In the genomic region with DNA sequence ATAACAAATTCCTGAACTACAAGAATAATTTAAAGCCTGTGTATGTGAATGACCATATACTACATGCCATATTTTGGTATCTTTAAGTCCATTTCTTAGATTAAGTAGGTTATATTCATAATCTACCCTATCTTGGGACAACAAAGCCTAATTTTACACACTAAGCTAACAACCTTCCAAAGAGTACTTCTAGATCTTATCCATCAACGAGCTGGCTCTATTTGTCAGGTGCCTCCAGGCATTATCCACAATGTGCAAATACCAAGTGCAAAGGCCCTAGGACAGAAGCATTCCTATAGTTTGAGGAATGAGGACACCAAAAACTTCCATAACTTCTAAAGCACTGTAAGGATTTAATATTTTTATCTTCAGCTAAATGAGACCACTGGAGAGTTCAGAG, we compare ENCODE assay signal across 13 cellular contexts. TPM values are rescaled to one million over a fixed set of nuclear protein-coding genes. Genes with fewer than 3 reads are reported as not detected.
A peak's percentile ranks its signal among the peaks of the same experiment; 100 is the strongest.
DNase-seq lines count a peak whose midpoint lies in the region; ATAC-seq and TF ChIP-seq lines count a peak whose summit lies in the region.
"Had no signal": no experiment of that assay in that cellular context is flagged by ENCODE, and none has a peak within 500 bp of the region (broad histone marks: within the 10 kb centered on the region; RNA-seq: fewer than 3 reads in every experiment).

No MANE protein-coding gene starts in this region.

- intact Hi-C loops in PC-9 (cut with micrococcal nuclease; ENCODE audit: unreplicated experiment) = no loop called here

- H3K9me3 Mint-ChIP-seq in activated T-cell treated with anti-CD3 and anti-CD28 coated beads, Interleukin-2, amount 50 U/mL, for 24 hours = no peaks in the 10 kb centered on the region
- H3K9me3 Mint-ChIP-seq in endothelial cell (ENCODE audit: unreplicated experiment) = no peaks in the 10 kb centered on the region

- H3F3A ChIP-seq in PC-9 (ENCODE audit: insufficient read depth, low read depth) = peaks cover 20% of the 10 kb centered on the region; the same call in 1 of the 2 replicates
- H3F3A ChIP-seq in smooth muscle cell (ENCODE audit: low read depth) = peaks cover 7% of the 10 kb centered on the region

- H3K4me1 ChIP-seq in PC-9 (replicated peaks; ENCODE audit: insufficient read depth) (peaks cover 15% of the 10 kb centered on the region), smooth muscle cell (ENCODE audit: low read depth) (peaks cover 17% of the 10 kb centered on the region)

- H4K20me1 ChIP-seq in PC-9 (ENCODE audit: insufficient read depth) (peaks cover 39% of the 10 kb centered on the region), smooth muscle cell (ENCODE audit: low read depth) (peaks cover 74% of the 10 kb centered on the region)

- CTCF ChIA-PET in PC-9 (lab: Charles Lee) = no interaction called here

- peak overlapping the region; percentile 7 for H3K27ac Mint-ChIP-seq in activated T-cell treated with anti-CD3 and anti-CD28 coated beads, Interleukin-2, amount 50 U/mL, for 24 hours
- no peak overlapping the region for H3K27ac Mint-ChIP-seq in endothelial cell (ENCODE audit: unreplicated experiment)

- peaks cover 64% of the 10 kb centered on the region for H3K4me1 Mint-ChIP-seq in activated T-cell treated with anti-CD3 and anti-CD28 coated beads, Interleukin-2, amount 50 U/mL, for 24 hours (ENCODE audit: low read depth)
- peaks cover 17% of the 10 kb centered on the region for H3K4me1 Mint-ChIP-seq in endothelial cell (ENCODE audit: unreplicated experiment)

- no peak for ATAC-seq in GM21786 (IDR thresholded peaks at IDR 0.05; ENCODE audit: unreplicated experiment)
- ATAC-seq: HCT116 had no signal

- H3K9me3 ChIP-seq in PC-9 (ENCODE audit: insufficient read depth, low read depth) = no peaks in the 10 kb centered on the region
- H3K9me3 ChIP-seq in smooth muscle cell (replicated peaks; ENCODE audit: low read depth) = no peaks in the 10 kb centered on the region
- H3K9me3 ChIP-seq: SJCRH30 had no signal

- no peak for TF ChIP-seq CTCF in PC-9 (conservative IDR thresholded peaks at IDR 0.05)
- TF ChIP-seq CTCF in endothelial cell (IDR thresholded peaks at IDR 0.05; ENCODE audit: unreplicated experiment) = no peak
- TF ChIP-seq CTCF in smooth muscle cell (IDR thresholded peaks at IDR 0.05; ENCODE audit: borderline replicate concordance, insufficient read depth, poor library complexity, severe bottlenecking) = no peak

- no peak overlapping the region for H3K9ac ChIP-seq in smooth muscle cell (ENCODE audit: low read depth)

- no peaks in the 10 kb centered on the region for H3K9me2 ChIP-seq in PC-9 (ENCODE audit: insufficient read depth)

- H3K79me2 ChIP-seq in PC-9 (ENCODE audit: low read depth) (peaks cover 86% of the 10 kb centered on the region), smooth muscle cell (ENCODE audit: low read depth) (peaks cover 71% of the 10 kb centered on the region)

- DNase-seq in activated T-cell treated with anti-CD3 and anti-CD28 coated beads, Interleukin-2, amount 50 U/mL, for 24 hours = no peak
- DNase-seq in activated T-cell treated with anti-CD3 and anti-CD28 coated beads, Interleukin-2, amount 50 U/mL, for 48 hours = no peak
- DNase-seq in PC-9 = peak in 1 of 2 experiments; percentile 65
- no peak for DNase-seq in endothelial cell (ENCODE audit: low spot score)
- no peak for DNase-seq in smooth muscle cell (lab: John Stamatoyannopoulos, UW; ENCODE audit: unreplicated experiment)
- no peak for DNase-seq in DMS53 (lab: John Stamatoyannopoulos, UW)
- no peak for DNase-seq in HK-2 (ENCODE audit: unreplicated experiment)
- DNase-seq: NCI-H2081, occipital lobe, SJCRH30 had no signal

- no peaks in the 10 kb centered on the region for H3K27me3 Mint-ChIP-seq in activated T-cell treated with anti-CD3 and anti-CD28 coated beads, Interleukin-2, amount 50 U/mL, for 24 hours
- H3K27me3 Mint-ChIP-seq in endothelial cell (ENCODE audit: unreplicated experiment) = peaks cover 5% of the 10 kb centered on the region

- H2AFZ ChIP-seq in PC-9 = no peak overlapping the region
- no peak overlapping the region for H2AFZ ChIP-seq in smooth muscle cell (ENCODE audit: low read depth)

- peak overlapping the region; percentile 13; the same call in 1 of the 2 replicates for H3K27ac ChIP-seq in PC-9
- no peak overlapping the region for H3K27ac ChIP-seq in smooth muscle cell (ENCODE audit: low read depth)
- H3K27ac ChIP-seq: dorsolateral prefrontal cortex, SJCRH30 had no signal

- peak overlapping the region; percentile 94 for H3K4me3 Mint-ChIP-seq in activated T-cell treated with anti-CD3 and anti-CD28 coated beads, Interleukin-2, amount 50 U/mL, for 24 hours
- H3K4me3 Mint-ChIP-seq in endothelial cell (ENCODE audit: unreplicated experiment) = peak overlapping the region; percentile 27

- H3K36me3 ChIP-seq in PC-9 (ENCODE audit: low read depth) = peaks cover 18% of the 10 kb centered on the region; the same call in 1 of the 2 replicates
- H3K36me3 ChIP-seq in smooth muscle cell (ENCODE audit: low read depth) = no peaks in the 10 kb centered on the region

- no TSS peak for BruUV-seq in PC-9 (replicated peaks; lab: Mats Ljungman, UMichigan)

- H3K4me3 ChIP-seq in PC-9 (no peak overlapping the region), smooth muscle cell (no peak overlapping the region)
- H3K4me3 ChIP-seq: dorsolateral prefrontal cortex, SJCRH30 had no signal

- WGBS in smooth muscle cell (ENCODE audit: low lambda C conversion rate) = 43% methylated on average over 1 of the region's 1 CpG

- H3K4me2 ChIP-seq in PC-9 = peak overlapping the region; percentile 22; the same call in 1 of the 2 replicates
- peak overlapping the region; percentile 48 for H3K4me2 ChIP-seq in smooth muscle cell

- H3K36me3 Mint-ChIP-seq in activated T-cell treated with anti-CD3 and anti-CD28 coated beads, Interleukin-2, amount 50 U/mL, for 24 hours (ENCODE audit: low read depth) = peaks cover 85% of the 10 kb centered on the region
- H3K36me3 Mint-ChIP-seq in endothelial cell (ENCODE audit: low read depth, unreplicated experiment) = peaks cover 14% of the 10 kb centered on the region

- POLR2A ChIA-PET in PC-9 (lab: Charles Lee; ENCODE audit: unreplicated experiment) = interaction anchor here (0.7 kb wide), 1 partner anchor 723 kb away, joined by 21 read pairs; no protein-coding TSS in a partner anchor

- no peaks in the 10 kb centered on the region for H3K27me3 ChIP-seq in PC-9 (ENCODE audit: insufficient read depth, low read depth)
- H3K27me3 ChIP-seq in smooth muscle cell (ENCODE audit: low read depth) = no peaks in the 10 kb centered on the region
- H3K27me3 ChIP-seq: dorsolateral prefrontal cortex, SJCRH30 had no signal

RNA-seq across cellular contexts. Expression of a gene that starts 3.5 kb away (rescaled TPM):
- total RNA-seq in PC-9 (2021) = 61.7 and 63.4 TPM in 2 replicates
- total RNA-seq in endothelial cell (ENCODE audit: unreplicated experiment) = 33.2 TPM
- 57.1 and 63.9 TPM in 2 replicates for total RNA-seq in smooth muscle cell
- polyA plus RNA-seq in smooth muscle cell = 55.4 and 57.3 TPM in 2 replicates

RNA-seq across cellular contexts. Expression of a gene that starts 12.5 kb away (rescaled TPM):
- total RNA-seq in PC-9 (2021) = 41.2 and 52.5 TPM in 2 replicates
- 27.2 TPM for total RNA-seq in endothelial cell (ENCODE audit: unreplicated experiment)
- total RNA-seq in smooth muscle cell = 29.9 and 30.4 TPM in 2 replicates
- 49.0 and 50.5 TPM in 2 replicates for polyA plus RNA-seq in smooth muscle cell

RNA-seq across cellular contexts. Expression of a gene that starts 12.7 kb away (rescaled TPM):
- total RNA-seq in PC-9 (2021) = 134 TPM in 2 replicates
- total RNA-seq in endothelial cell (ENCODE audit: unreplicated experiment) = 42.2 TPM
- total RNA-seq in smooth muscle cell = 4.0 and 19.4 TPM in 2 replicates
- 12.5 and 14.7 TPM in 2 replicates for polyA plus RNA-seq in smooth muscle cell

RNA-seq across cellular contexts. Expression of a gene that starts 24.5 kb away (rescaled TPM):
- total RNA-seq in PC-9 (2021) = 4.0 and 6.7 TPM in 2 replicates
- total RNA-seq in endothelial cell (ENCODE audit: unreplicated experiment) = 1.8 TPM
- not detected in 2 replicates for total RNA-seq in smooth muscle cell
- polyA plus RNA-seq in smooth muscle cell = 0.70 and 2.7 TPM in 2 replicates
